In genomic region chr7:83429493-83429892, GRCh38 we compare ENCODE assay signal across 31 cellular contexts.
DNase-seq lines count a peak whose midpoint lies in the region; ATAC-seq, FAIRE-seq and TF ChIP-seq lines count a peak whose summit lies in the region.
"Had no signal": no experiment of that assay in that cellular context is flagged by ENCODE, and none has a peak within 500 bp of the region (broad histone marks: within the 10 kb centered on the region; RNA-seq: fewer than 3 reads in every experiment).

No MANE protein-coding gene starts in this region.

- DNase-seq in A549 (ENCODE audit: low read depth in 1 of 2, low spot score in 1 of 2) (no peak), GM23338 (ENCODE audit: low spot score) (peak; percentile 70), Panc1 (ENCODE audit: low read depth, low spot score) (no peak), iPS DF 6.9 (ENCODE audit: low read depth, low spot score) (no peak), substantia nigra (lab: John Stamatoyannopoulos, UW) (no peak)
- no peak for DNase-seq in activated CD4-positive, alpha-beta T cell treated with anti-CD3 and anti-CD28 coated beads for 1 hour
- DNase-seq: activated CD4-positive, alpha-beta memory T cell treated with anti-CD3 and anti-CD28 coated beads, Interleukin-2, amount 10 ng/mL, durations not matched to agents 7 days and 5 days; activated CD8-positive, alpha-beta memory T cell treated with anti-CD3 and anti-CD28 coated beads, Interleukin-2, amount 50 U/mL, for 4 hours; activated naive CD4-positive, alpha-beta T cell treated with Interleukin-2 at 50 U/mL for 16 hours; adrenal gland; AML-193; CD4-positive, CD25-positive, alpha-beta regulatory T cell; central memory CD4-positive, alpha-beta T cell; HFFc6; mucosa of descending colon; natural killer cell; NCI-H1092; NCI-H1694; NCI-H510A treated with DMSO at 0.1 percent for 48 hours; NK-92 treated with Interleukin-12 subunit alpha and Interleukin-12 subunit beta, amount 100 ng/mL, for 24 hours; PC-3; sigmoid colon; stimulated activated CD4-positive, alpha-beta T cell treated with anti-CD3 and anti-CD28 coated beads, Interleukin-4, amount 100 ng/mL, for 24 hours; T-helper 2 cell; transverse colon had no signal

- no peak overlapping the region for H2AFZ ChIP-seq in GM23338

- H3K36me3 ChIP-seq in GM23338 (ENCODE audit: insufficient read depth) (no peaks in the 10 kb centered on the region), Panc1 (ENCODE audit: control insufficient read depth, insufficient read depth, low read length) (no peaks in the 10 kb centered on the region), iPS DF 6.9 (ENCODE audit: control insufficient read depth, insufficient read depth, low read length) (no peaks in the 10 kb centered on the region)
- H3K36me3 ChIP-seq: adrenal gland, sigmoid colon, transverse colon had no signal

- no peak for ATAC-seq in A549
- ATAC-seq in GM23338: peak; percentile 89
- peak; percentile 80; the same call in 1 of the 2 replicates for ATAC-seq in Panc1
- no peak for ATAC-seq in HG03039 (IDR thresholded peaks at IDR 0.05; ENCODE audit: unreplicated experiment)
- no peak for ATAC-seq in HG03469 (IDR thresholded peaks at IDR 0.05; ENCODE audit: unreplicated experiment)
- ATAC-seq: esophagus mucosa, mucosa of descending colon, natural killer cell, PC-3, Right ventricle myocardium inferior had no signal

- WGBS in A549 (ENCODE audit: missing lambda C conversion rate): 5% methylated on average over 2 of the region's 2 CpGs
- whole genome bisulfite sequencing in iPS DF 6.9 (ENCODE audit: insufficient coverage, insufficient read length): no CpG with 5 or more reads among the region's 2 CpGs

- H3K4me3 ChIP-seq in A549 (no peak overlapping the region), GM23338 (peak overlapping the region; percentile 35), Panc1 (ENCODE audit: low read depth in 2 of 2, low read length in 2 of 2) (no peak overlapping the region), iPS DF 6.9 (ENCODE audit: low read length) (no peak overlapping the region)
- H3K4me3 ChIP-seq: adrenal gland, lung, mucosa of descending colon, sigmoid colon, transverse colon had no signal

- peak overlapping the region; percentile 89 for H3K27ac Mint-ChIP-seq in GM23338
- H3K27ac Mint-ChIP-seq: activated CD4-positive, alpha-beta memory T cell treated with anti-CD3 and anti-CD28 coated beads, Interleukin-2, amount 10 ng/mL, durations not matched to agents 7 days and 5 days; CD4-positive, CD25-positive, alpha-beta regulatory T cell; HFFc6; IgD-negative memory B cell; natural killer cell had no signal

- TF ChIP-seq RAD21 in A549 (conservative IDR thresholded peaks at IDR 0.05 in 1 of 2, IDR thresholded peaks at IDR 0.05 in 1 of 2): no peak

- peaks cover 4% of the 10 kb centered on the region; the same call in 2 of the 3 replicates for H3K9me3 Mint-ChIP-seq in GM23338
- H3K9me3 Mint-ChIP-seq: activated CD4-positive, alpha-beta memory T cell treated with anti-CD3 and anti-CD28 coated beads, Interleukin-2, amount 10 ng/mL, durations not matched to agents 7 days and 5 days; HFFc6 had no signal

- no peaks in the 10 kb centered on the region for H3K27me3 Mint-ChIP-seq in GM23338 (ENCODE audit: insufficient read depth, low read depth, poor library complexity)
- H3K27me3 Mint-ChIP-seq: activated CD4-positive, alpha-beta memory T cell treated with anti-CD3 and anti-CD28 coated beads, Interleukin-2, amount 10 ng/mL, durations not matched to agents 7 days and 5 days; CD4-positive, CD25-positive, alpha-beta regulatory T cell; IgD-negative memory B cell had no signal

- BruUV-seq in Panc1 (replicated peaks; lab: Mats Ljungman, UMichigan): no TSS peak

- H3K27ac ChIP-seq in A549 (no peak overlapping the region), GM23338 (ENCODE audit: low read depth) (peak overlapping the region; percentile 78), Panc1 (ENCODE audit: low read length) (peak overlapping the region; percentile 20; the same call in 1 of the 2 replicates), iPS DF 6.9 (ENCODE audit: low read length) (peak overlapping the region; percentile 84), substantia nigra (ENCODE audit: low read depth, low read length, poor library complexity, severe bottlenecking) (no peak overlapping the region)
- H3K27ac ChIP-seq: adrenal gland, sigmoid colon, transverse colon had no signal

- in situ Hi-C loops in Panc1 (cut with HindIII; ENCODE audit: low pct_unique_long_range_greater_than_20kb, low sequenced_read_pairs): no loop called here

- H3K4me1 ChIP-seq in A549 (no peaks in the 10 kb centered on the region), GM23338 (ENCODE audit: insufficient read depth) (peaks cover 38% of the 10 kb centered on the region), Panc1 (ENCODE audit: control insufficient read depth, insufficient read depth, low read length) (peaks cover 9% of the 10 kb centered on the region; the same call in 1 of the 2 replicates), iPS DF 6.9 (ENCODE audit: control insufficient read depth, insufficient read depth, low read length) (peaks cover 2% of the 10 kb centered on the region; the same call in 1 of the 2 replicates)
- H3K4me1 ChIP-seq: adrenal gland, sigmoid colon, transverse colon had no signal

- H3K4me3 Mint-ChIP-seq in GM23338: peak overlapping the region; percentile 48
- H3K4me3 Mint-ChIP-seq: activated CD4-positive, alpha-beta memory T cell treated with anti-CD3 and anti-CD28 coated beads, Interleukin-2, amount 10 ng/mL, durations not matched to agents 7 days and 5 days; CD4-positive, CD25-positive, alpha-beta regulatory T cell; HFFc6; IgD-negative memory B cell; natural killer cell had no signal

- intact Hi-C loops in Panc1 (cut with micrococcal nuclease; ENCODE audit: unreplicated experiment): no loop called here

- no peaks in the 10 kb centered on the region for H3F3A ChIP-seq in GM23338 (replicated peaks; ENCODE audit: low read depth)

- H3K36me3 Mint-ChIP-seq in GM23338 (ENCODE audit: low read depth): peaks cover 4% of the 10 kb centered on the region; the same call in 1 of the 3 replicates
- H3K36me3 Mint-ChIP-seq: CD4-positive, CD25-positive, alpha-beta regulatory T cell; IgD-negative memory B cell had no signal

- FAIRE-seq in A549 (lab: Jason Lieb, UNC): peak; percentile 70

- no peak overlapping the region for H3K4me2 ChIP-seq in A549
- H3K4me2 ChIP-seq in GM23338: peak overlapping the region; percentile 69

- H3K4me1 Mint-ChIP-seq in GM23338: peaks cover 48% of the 10 kb centered on the region
- H3K4me1 Mint-ChIP-seq: activated CD4-positive, alpha-beta memory T cell treated with anti-CD3 and anti-CD28 coated beads, Interleukin-2, amount 10 ng/mL, durations not matched to agents 7 days and 5 days; CD4-positive, CD25-positive, alpha-beta regulatory T cell; IgD-negative memory B cell; natural killer cell had no signal

- TF ChIP-seq EP300 in A549 (IDR thresholded peaks at IDR 0.05): no peak

- H3K9me3 ChIP-seq in A549 (no peaks in the 10 kb centered on the region), Panc1 (ENCODE audit: control insufficient read depth, insufficient read depth, low read depth, low read length) (no peaks in the 10 kb centered on the region), iPS DF 6.9 (ENCODE audit: control insufficient read depth, insufficient read depth, low read length) (no peaks in the 10 kb centered on the region)
- H3K9me3 ChIP-seq: adrenal gland, mucosa of descending colon, sigmoid colon, transverse colon had no signal

- no peaks in the 10 kb centered on the region for H3K79me2 ChIP-seq in GM23338 (replicated peaks; ENCODE audit: insufficient read depth)

- no peaks in the 10 kb centered on the region for H4K20me1 ChIP-seq in GM23338 (replicated peaks; ENCODE audit: insufficient read depth)

- no peaks in the 10 kb centered on the region for H3K9me2 ChIP-seq in GM23338 (ENCODE audit: insufficient read depth)

- no peaks in the 10 kb centered on the region for H3K27me3 ChIP-seq in GM23338 (ENCODE audit: insufficient read depth)
- no peaks in the 10 kb centered on the region for H3K27me3 ChIP-seq in Panc1 (ENCODE audit: control insufficient read depth, insufficient read depth, low read length)
- H3K27me3 ChIP-seq in iPS DF 6.9 (ENCODE audit: control insufficient read depth, insufficient read depth, low read length): no peaks in the 10 kb centered on the region
- H3K27me3 ChIP-seq: adrenal gland, sigmoid colon, transverse colon had no signal

- CTCF ChIA-PET in A549 (lab: Yijun Ruan, JAX) (interaction anchor here (0.8 to 1.4 kb wide), 2 partner anchors 18 to 20 kb away, joined by 3 to 4 read pairs; no protein-coding TSS in a partner anchor), Panc1 (lab: Charles Lee) (no interaction called here)

- TF ChIP-seq CTCF in A549 (IDR thresholded peaks at IDR 0.05) (no peak), GM23338 (conservative IDR thresholded peaks at IDR 0.05; ENCODE audit: low read depth in 2 of 2) (no peak), Panc1 (IDR thresholded peaks at IDR 0.05) (no peak)

- TF ChIP-seq POLR2A in A549 (IDR thresholded peaks at IDR 0.05; ENCODE audit: low read length): no peak

- POLR2A ChIA-PET in A549 (lab: Yijun Ruan, JAX) (no interaction called here), Panc1 (lab: Charles Lee) (interaction anchor here (0.7 kb wide), 1 partner anchor 207 kb away, joined by 3 read pairs; no protein-coding TSS in a partner anchor)

TF ChIP-seq in A549, 52 proteins besides CTCF, POLR2A, EP300 and RAD21 (continues in another document):
- TF ChIP-seq JUNB (IDR thresholded peaks at IDR 0.05): no peak
- TF ChIP-seq ESRRA (IDR thresholded peaks at IDR 0.05; ENCODE audit: borderline replicate concordance, low read length): no peak
- TF ChIP-seq HOXA7 (CRISPR knock-in tag; IDR thresholded peaks at IDR 0.05): no peak
- TF ChIP-seq NFE2L2 (conservative IDR thresholded peaks at IDR 0.05; ENCODE audit: low read length): no peak
- no peak for TF ChIP-seq MAZ (IDR thresholded peaks at IDR 0.05; ENCODE audit: borderline replicate concordance, low read depth, low read length)
- TF ChIP-seq CBX8 (IDR thresholded peaks at IDR 0.05): no peak
- TF ChIP-seq MAFK (IDR thresholded peaks at IDR 0.05; ENCODE audit: partially characterized antibody): no peak
- no peak for TF ChIP-seq FOSB (CRISPR knock-in tag; IDR thresholded peaks at IDR 0.05)

TF ChIP-seq in GM23338, 12 proteins besides CTCF, POLR2A, EP300 and RAD21:
- peak; percentile 88 for TF ChIP-seq NANOG (IDR thresholded peaks at IDR 0.05; ENCODE audit: borderline replicate concordance)
- 0 out of 2 replicates have a peak, but pooled peaks have one; percentile 18 for TF ChIP-seq ETS1 (IDR thresholded peaks at IDR 0.05)
- no peak for TF ChIP-seq CREB1 (CRISPR knock-in tag; IDR thresholded peaks at IDR 0.05; ENCODE audit: low read depth)
TF ChIP-seq in GM23338: peak in this region for 2.

Comparison
In these comparisons a context has a peak if more than half of its experiments do, and no peak if none do; other contexts are left out.
1. ATAC-seq: peak in GM23338 (single experiment) and Panc1 (single experiment); none in A549 (0 of 2), HG03039 (single experiment) and HG03469 (single experiment).
2. H3K27ac ChIP-seq: peak in GM23338 (single experiment), Panc1 (single experiment) and iPS DF 6.9 (single experiment); none in A549 (0 of 2) and substantia nigra (single experiment).